9 cellular contexts compared by ENCODE assay signal in genomic region chr21:26966978-26967913, GRCh38. TPM values are rescaled to one million over a fixed set of nuclear protein-coding genes. Genes with fewer than 3 reads are reported as not detected.
DNase-seq lines count a peak whose midpoint lies in the region; ATAC-seq, FAIRE-seq and TF ChIP-seq lines count a peak whose summit lies in the region.
"Had no signal": no experiment of that assay in that cellular context is flagged by ENCODE, and none has a peak within 500 bp of the region (broad histone marks: within the 10 kb centered on the region; RNA-seq: fewer than 3 reads in every experiment).

Gene ADAMTS5 (minus strand): TSS chr21:26967088. CDS start chr21:26966391, 697 bp downstream.

- no peak for TF ChIP-seq RAD21 in liver (IDR thresholded peaks at IDR 0.05)
- TF ChIP-seq RAD21 in HepG2 (CRISPR knock-in tag; IDR thresholded peaks at IDR 0.05): no peak

- TF ChIP-seq POLR2A in HepG2 (IDR thresholded peaks at IDR 0.05; ENCODE audit: insufficient read depth in 1 of 2, low read depth in 2 of 2, low read length in 2 of 2) (no peak), sigmoid colon (IDR thresholded peaks at IDR 0.05) (no peak)

- H3K36me3 ChIP-seq in liver (ENCODE audit: control insufficient read depth in 4 of 4, insufficient read depth in 3 of 4, low read depth in 1 of 4, low read length in 3 of 4) (no peaks in the 10 kb centered on the region), HepG2 (replicated peaks in 1 of 2; ENCODE audit: control insufficient read depth in 1 of 2, insufficient read depth in 2 of 2, low read length in 2 of 2) (no peaks in the 10 kb centered on the region), adipocyte (ENCODE audit: control insufficient read depth, insufficient read depth, low read length, severe bottlenecking) (no peaks in the 10 kb centered on the region), sigmoid colon (no peaks in the 10 kb centered on the region)

- no peak for FAIRE-seq in HepG2 (lab: Jason Lieb, UNC)

- no peak for ATAC-seq in HepG2
- peak; percentile 42 to 69 for ATAC-seq in right cardiac atrium
- no peak for ATAC-seq in HG03025 (IDR thresholded peaks at IDR 0.05; ENCODE audit: low FRiP score, unreplicated experiment)
- ATAC-seq in GM21367 (IDR thresholded peaks at IDR 0.05; ENCODE audit: unreplicated experiment): no peak

- H3K27me3 ChIP-seq in liver (ENCODE audit: control insufficient read depth in 4 of 4, insufficient read depth in 4 of 4, low read length in 3 of 4) (peaks cover 0 to 5% (median 3%) of the 10 kb centered on the region in 4 donors), HepG2 (ENCODE audit: control insufficient read depth in 1 of 2, insufficient read depth in 2 of 2, low read length in 2 of 2) (no peaks in the 10 kb centered on the region), adipocyte (replicated peaks; ENCODE audit: control insufficient read depth, insufficient read depth, low read length) (no peaks in the 10 kb centered on the region), right cardiac atrium (ENCODE audit: control insufficient read depth, insufficient read depth) (no peaks in the 10 kb centered on the region), sigmoid colon (peaks cover 7 to 22% (median 14%) of the 10 kb centered on the region in 3 donors)

- 3% methylated on average over 64 of the region's 64 CpGs for WGBS in liver
- WGBS in HepG2 (ENCODE audit: low lambda C conversion rate): 31% methylated on average over 61 of the region's 64 CpGs
- WGBS in right cardiac atrium: under 1% methylated on average over 64 of the region's 64 CpGs
- 2 to 6% methylated on average over 64 of the region's 64 CpGs for WGBS in sigmoid colon, 2 donors

- TF ChIP-seq EP300 in HepG2 (IDR thresholded peaks at IDR 0.05; ENCODE audit: low read depth in 2 of 2, low read length in 2 of 2): no peak
- TF ChIP-seq EP300 in HepG2 (CRISPR knock-in tag; IDR thresholded peaks at IDR 0.05; ENCODE audit: borderline replicate concordance): no peak
- no peak for TF ChIP-seq EP300 in sigmoid colon (IDR thresholded peaks at IDR 0.05)

- no peak for DNase-seq in HepG2 (ENCODE audit: low spot score)
- peak; percentile 79 for DNase-seq in adipocyte (ENCODE audit: low read depth)
- peak; percentile 61 to 72 (median 68) for DNase-seq in right cardiac atrium
- peak; percentile 77 for DNase-seq in sigmoid colon
- DNase-seq in hippocampal formation (lab: John Stamatoyannopoulos, UW): no peak
- DNase-seq: DND-41 had no signal

- no TSS peak for BruUV-seq in HepG2 (replicated peaks; lab: Mats Ljungman, UMichigan)

- in situ Hi-C loops in HepG2 (cut with HindIII; ENCODE audit: extremely low pct_ligation_motif_present, low pct_unique_long_range_greater_than_20kb): no loop called here

- H3K9me3 ChIP-seq in liver (ENCODE audit: control insufficient read depth in 4 of 4, low read length in 3 of 4): no peaks in the 10 kb centered on the region
- peaks cover 52% of the 10 kb centered on the region for H3K9me3 ChIP-seq in HepG2 (ENCODE audit: low read length)
- no peaks in the 10 kb centered on the region for H3K9me3 ChIP-seq in adipocyte (ENCODE audit: control insufficient read depth, low read length)
- H3K9me3 ChIP-seq in right cardiac atrium (ENCODE audit: control insufficient read depth, low read length): no peaks in the 10 kb centered on the region
- H3K9me3 ChIP-seq in sigmoid colon: no peaks in the 10 kb centered on the region

- TF ChIP-seq CTCF in liver (IDR thresholded peaks at IDR 0.05; ENCODE audit: low read depth, low read length, missing input control): no peak
- no peak for TF ChIP-seq CTCF in HepG2 (CRISPR knock-in tag; IDR thresholded peaks at IDR 0.05)
- no peak for TF ChIP-seq CTCF in sigmoid colon (IDR thresholded peaks at IDR 0.05)

- H3K27ac ChIP-seq in liver (ENCODE audit: low read depth in 1 of 2, low read length in 2 of 2) (peak within 1 kb of the TSS; percentile 59 to 66), HepG2 (ENCODE audit: extremely low read length, insufficient read depth, low read length) (no peak within 1 kb of the TSS), right cardiac atrium (ENCODE audit: low read length) (peak within 1 kb of the TSS; percentile 46), sigmoid colon (peak within 1 kb of the TSS; percentile 70 to 83 (median 75))

- intact Hi-C loops in HepG2 (cut with micrococcal nuclease; ENCODE audit: unreplicated experiment): no loop called here
- intact Hi-C loops in right cardiac atrium (cut with DNase I): no loop called here
- intact Hi-C loops in sigmoid colon (cut with DNase I): loop anchor here (5.0 kb wide), 1 partner anchor 735 kb away; no protein-coding TSS in a partner anchor

- H4K20me1 ChIP-seq in HepG2 (ENCODE audit: insufficient read depth, low read length): no peaks in the 10 kb centered on the region

- H3K4me1 ChIP-seq in liver (ENCODE audit: control insufficient read depth in 4 of 4, insufficient read depth in 4 of 4, low read length in 3 of 4): peaks cover 2 to 27% (median 19%) of the 10 kb centered on the region in 4 donors
- no peaks in the 10 kb centered on the region for H3K4me1 ChIP-seq in HepG2 (ENCODE audit: insufficient read depth, low read length)
- peaks cover 15% of the 10 kb centered on the region for H3K4me1 ChIP-seq in adipocyte (ENCODE audit: control insufficient read depth, insufficient read depth, low read length)
- H3K4me1 ChIP-seq in right cardiac atrium (ENCODE audit: control insufficient read depth, insufficient read depth, low read length): no peaks in the 10 kb centered on the region
- H3K4me1 ChIP-seq in sigmoid colon: peaks cover 0 to 33% (median 23%) of the 10 kb centered on the region in 4 donors

- H3K4me3 ChIP-seq in liver (ENCODE audit: low read depth in 1 of 3, low read length in 3 of 3): peak within 1 kb of the TSS; percentile 40 to 56 (median 45)
- no peak within 1 kb of the TSS for H3K4me3 ChIP-seq in HepG2 (replicated peaks in 1 of 3; ENCODE audit: insufficient read depth in 1 of 3, low read depth in 2 of 3, low read length in 3 of 3)
- H3K4me3 ChIP-seq in adipocyte (ENCODE audit: low read length): peak within 1 kb of the TSS; percentile 96
- H3K4me3 ChIP-seq in right cardiac atrium (ENCODE audit: low read length): peak within 1 kb of the TSS; percentile 52
- peak within 1 kb of the TSS; percentile 43 to 61 (median 58) for H3K4me3 ChIP-seq in sigmoid colon

- no peak within 1 kb of the TSS for H3K9ac ChIP-seq in liver (ENCODE audit: low read depth in 1 of 2, low read length in 2 of 2)
- no peak within 1 kb of the TSS for H3K9ac ChIP-seq in HepG2 (ENCODE audit: insufficient read depth, low read depth, low read length)
- peak within 1 kb of the TSS; percentile 97 for H3K9ac ChIP-seq in adipocyte (ENCODE audit: low read length)

- CTCF ChIA-PET in HepG2 (lab: Yijun Ruan, JAX; ENCODE audit: low intra/inter-chr PET ratio, low total read pairs): no interaction called here

- H3K4me2 ChIP-seq in HepG2 (ENCODE audit: low read depth, low read length): no peak within 1 kb of the TSS

- POLR2A ChIA-PET in HepG2 (lab: Yijun Ruan, JAX): no interaction called here

- H2AFZ ChIP-seq in HepG2 (ENCODE audit: low read length): no peak within 1 kb of the TSS

- H3K79me2 ChIP-seq in HepG2 (ENCODE audit: insufficient read depth, low read length): no peaks in the 10 kb centered on the region

TF ChIP-seq in liver, 16 proteins besides CTCF, POLR2A, EP300 and RAD21 (continues in another document):
- TF ChIP-seq RXRA (IDR thresholded peaks at IDR 0.05) (no peak), YY1 (IDR thresholded peaks at IDR 0.05) (no peak), ATF3 (IDR thresholded peaks at IDR 0.05) (no peak)

TF ChIP-seq in HepG2, 621 proteins besides CTCF, POLR2A, EP300 and RAD21 (continues in another document):
- TF ChIP-seq CHD4 (IDR thresholded peaks at IDR 0.05; ENCODE audit: borderline replicate concordance, low read length) (no peak), KAT8 (CRISPR knock-in tag; IDR thresholded peaks at IDR 0.05) (no peak), PRPF4 (IDR thresholded peaks at IDR 0.05; ENCODE audit: low read depth, low read length, poor library complexity, severe bottlenecking) (no peak), ZNF883 (CRISPR knock-in tag; IDR thresholded peaks at IDR 0.05; ENCODE audit: not compliant biosample characterization) (no peak), ZNF674 (CRISPR knock-in tag; IDR thresholded peaks at IDR 0.05; ENCODE audit: low read depth) (no peak), ZNF180 (CRISPR knock-in tag; IDR thresholded peaks at IDR 0.05; ENCODE audit: borderline replicate concordance, low read depth) (no peak), ZNF329 (CRISPR knock-in tag; IDR thresholded peaks at IDR 0.05; ENCODE audit: low read depth) (no peak), NRL (CRISPR knock-in tag; IDR thresholded peaks at IDR 0.05; ENCODE audit: borderline replicate concordance) (no peak), ETV6 (CRISPR knock-in tag; conservative IDR thresholded peaks at IDR 0.05) (no peak)

RNA-seq across cellular contexts. Expression of gene ADAMTS5, which starts in this region (rescaled TPM):
- total RNA-seq in liver: 1 to 10 TPM in 1 of 2 donors, under 1 TPM in 1; 0.92 to 2.5 TPM
- polyA plus RNA-seq in liver: under 1 TPM; 0.43 to 0.47 TPM
- total RNA-seq in HepG2 (2016; rRNA removed; fragmentation: Illumina TruSeq; extraction: Trizol): not detected in 2 replicates
- not detected in 2 replicates for total RNA-seq in HepG2 (2016; cell fraction: cytosol; rRNA removed; fragmentation: Illumina TruSeq; extraction: Trizol; ENCODE audit: low read depth)
- not detected in 2 replicates for total RNA-seq in HepG2 (2016; cell fraction: insoluble cytoplasmic fraction; rRNA removed; fragmentation: Illumina TruSeq; extraction: Trizol)
- not detected in 2 replicates for total RNA-seq in HepG2 (2016; cell fraction: membrane; rRNA removed; fragmentation: Illumina TruSeq; extraction: Trizol)
- total RNA-seq in HepG2 (2016; cell fraction: nucleus; rRNA removed; fragmentation: Illumina TruSeq; extraction: Trizol): not detected in 2 replicates
- polyA plus RNA-seq in HepG2 (2011; rRNA removed): not detected in 2 replicates
- not detected in 2 replicates for polyA plus RNA-seq in HepG2 (2011; cell fraction: cytosol; rRNA removed)
- polyA plus RNA-seq in HepG2 (2011; cell fraction: nucleus; rRNA removed): not detected in 2 replicates
- not detected in 2 replicates for polyA plus RNA-seq in HepG2 (2012)
- not detected in 2 replicates for polyA plus RNA-seq in HepG2 (2016; cell fraction: cytosol; fragmentation: Illumina TruSeq; extraction: Trizol; ENCODE audit: low read depth)
- polyA plus RNA-seq in HepG2 (2016; cell fraction: insoluble cytoplasmic fraction; fragmentation: Illumina TruSeq; extraction: Trizol; ENCODE audit: low read depth): not detected in 2 replicates
- not detected in 2 replicates for polyA plus RNA-seq in HepG2 (2016; cell fraction: membrane; fragmentation: Illumina TruSeq; extraction: Trizol; ENCODE audit: low read depth)
- not detected in 2 replicates for polyA plus RNA-seq in HepG2 (2016; cell fraction: nucleus; fragmentation: Illumina TruSeq; extraction: Trizol; ENCODE audit: insufficient read depth, low read depth)
- 6.9 TPM in 1 of 2 replicates, not detected in the other for polyA minus RNA-seq in HepG2 (2011; rRNA and poly(A)+ RNA removed; ENCODE audit: low replicate concordance)
- 0.09 TPM in 1 of 2 replicates, not detected in the other for polyA minus RNA-seq in HepG2 (2011; cell fraction: cytosol; rRNA and poly(A)+ RNA removed)
- polyA minus RNA-seq in HepG2 (2011; cell fraction: nucleus; rRNA and poly(A)+ RNA removed): under 0.01 TPM in 1 of 2 replicates, not detected in the other
- 1 to 10 TPM; 2.1 to 4.8 (median 3.0) TPM for total RNA-seq in right cardiac atrium
- polyA plus RNA-seq in right cardiac atrium: 1.3 TPM
- 10 to 100 TPM in 3 of 4 donors, 1 to 10 TPM in 1; 5.6 to 20.3 (median 16.7) TPM for total RNA-seq in sigmoid colon
- 1 to 10 TPM in 2 of 3 donors, under 1 TPM in 1; 0.46 to 6.0 (median 1.1) TPM for polyA plus RNA-seq in sigmoid colon

Comparison
In these comparisons a context has a peak if more than half of its experiments do, and no peak if none do; other contexts are left out.
1. H3K4me3 ChIP-seq: peak in liver (3 of 3), adipocyte (single experiment), right cardiac atrium (single experiment) and sigmoid colon (4 of 4); none in HepG2 (0 of 3).
2. ATAC-seq: peak in right cardiac atrium (2 of 2); none in HepG2 (single experiment), HG03025 (single experiment) and GM21367 (single experiment).
3. DNase-seq: peak in adipocyte (single experiment), right cardiac atrium (3 of 3) and sigmoid colon (single experiment); none in HepG2 (single experiment) and hippocampal formation (0 of 2).